8 cellular contexts compared by ENCODE assay signal in genomic region chr15:89358435-89358754, GRCh38. TPM values are rescaled to one million over a fixed set of nuclear protein-coding genes. Genes with fewer than 3 reads are reported as not detected.
DNase-seq lines count a peak whose midpoint lies in the region; ATAC-seq and TF ChIP-seq lines count a peak whose summit lies in the region.

No MANE protein-coding gene starts in this region.

- no peak overlapping the region for H3K27ac Mint-ChIP-seq in activated T-helper 2 cell treated with anti-CD3 and anti-CD28 coated beads, Interferon-gamma antibody, Interleukin-2, Interleukin-4, amounts not matched to agents 10 μg/mL and 5 μg/mL and 100 μg/mL, durations not matched to agents 14 hours and 24 hours and 36 hours

- peaks cover 65% of the 10 kb centered on the region for H3K27me3 Mint-ChIP-seq in activated T-helper 2 cell treated with anti-CD3 and anti-CD28 coated beads, Interferon-gamma antibody, Interleukin-2, Interleukin-4, amounts not matched to agents 10 μg/mL and 5 μg/mL and 100 μg/mL, durations not matched to agents 14 hours and 24 hours and 36 hours (ENCODE audit: low read depth)

- H3K4me1 ChIP-seq in BLaER1 treated with 17β-estradiol and CSF1 and Interleukin-3, amounts not matched to agents 10 nM and 100 nM, result peaks cover 0 to 21% (median 5%) of the 10 kb centered on the region in 10 experiments; a peak in 8 of 20 replicates
- peaks cover 0 to 8% of the 10 kb centered on the region in 2 donors for H3K4me1 ChIP-seq in mucosa of rectum (ENCODE audit: control insufficient read depth in 2 of 2, insufficient read depth in 2 of 2, low read length in 2 of 2)

- peak overlapping the region; percentile 68 to 90 (median 75); a peak in 21 of 22 replicates for H3K4me2 ChIP-seq in BLaER1 treated with 17β-estradiol and CSF1 and Interleukin-3, amounts not matched to agents 10 nM and 100 nM

- peak overlapping the region; percentile 47 to 69 (median 60) for H3K4me3 ChIP-seq in BLaER1 treated with 17β-estradiol and CSF1 and Interleukin-3, amounts not matched to agents 10 nM and 100 nM
- H3K4me3 ChIP-seq in mucosa of rectum (ENCODE audit: low read length in 2 of 2), result peak overlapping the region; percentile 58 to 68

- ATAC-seq in HG02642 (IDR thresholded peaks at IDR 0.05; ENCODE audit: poor library complexity, unreplicated experiment) (peak; percentile 8), Right ventricle myocardium superior (ENCODE audit: poor library complexity) (no peak)

- intact Hi-C loops in activated T-helper 2 cell treated with anti-CD3 and anti-CD28 coated beads, Interferon-gamma antibody, Interleukin-2, Interleukin-4, amounts not matched to agents 10 μg/mL and 5 μg/mL and 100 μg/mL, durations not matched to agents 14 hours and 24 hours and 36 hours (cut with micrococcal nuclease), result loop anchor here (1.0 kb wide), 1 partner anchor 114 kb away; no protein-coding TSS in a partner anchor
- intact Hi-C loops in posterior vena cava (cut with DNase I), result loop anchor here (2.0 to 5.0 kb wide), 3 partner anchors 69 to 194 kb away; no protein-coding TSS in a partner anchor
- intact Hi-C loops in Right ventricle myocardium superior (cut with DNase I), result loop anchor here (1.0 to 5.0 kb wide), 2 partner anchors 72 to 199 kb away; no protein-coding TSS in a partner anchor

- peak overlapping the region in 4 of 11 experiments; percentile 55 to 66 (median 61); a peak in 5 of 22 replicates for H3K9ac ChIP-seq in BLaER1 treated with 17β-estradiol and CSF1 and Interleukin-3, amounts not matched to agents 10 nM and 100 nM
- H3K9ac ChIP-seq in mucosa of rectum (ENCODE audit: low read depth in 1 of 2, low read length in 2 of 2), result no peak overlapping the region

- H3K27me3 ChIP-seq in BLaER1 treated with 17β-estradiol and CSF1 and Interleukin-3, amounts not matched to agents 10 nM and 100 nM, result peaks cover 60 to 82% (median 70%) of the 10 kb centered on the region in 11 experiments
- peaks cover 49 to 61% of the 10 kb centered on the region in 2 donors for H3K27me3 ChIP-seq in mucosa of rectum (ENCODE audit: control insufficient read depth in 2 of 2, insufficient read depth in 2 of 2, low read length in 2 of 2)

- H3K36me3 ChIP-seq in BLaER1 treated with 17β-estradiol and CSF1 and Interleukin-3, amounts not matched to agents 10 nM and 100 nM, result no peaks in the 10 kb centered on the region
- no peaks in the 10 kb centered on the region for H3K36me3 ChIP-seq in mucosa of rectum (ENCODE audit: control insufficient read depth in 2 of 2, insufficient read depth in 2 of 2, low read length in 2 of 2)

- DNase-seq in activated T-helper 2 cell treated with anti-CD3 and anti-CD28 coated beads, Interferon-gamma antibody, Interleukin-2, Interleukin-4, amounts not matched to agents 10 μg/mL and 5 μg/mL and 100 μg/mL, durations not matched to agents 14 hours and 24 hours and 36 hours (ENCODE audit: low spot score), result no peak
- DNase-seq in posterior vena cava (ENCODE audit: low spot score) (no peak), NOMO-1 treated with dmso at 0.1 percent for 144 hours (lab: John Stamatoyannopoulos, UW; ENCODE audit: unreplicated experiment) (no peak), GM10266 (ENCODE audit: extremely low spot score) (no peak), Right ventricle myocardium superior (no peak)

- peak overlapping the region; percentile 77 for H3K4me3 Mint-ChIP-seq in activated T-helper 2 cell treated with anti-CD3 and anti-CD28 coated beads, Interferon-gamma antibody, Interleukin-2, Interleukin-4, amounts not matched to agents 10 μg/mL and 5 μg/mL and 100 μg/mL, durations not matched to agents 14 hours and 24 hours and 36 hours (ENCODE audit: low read depth)

- peaks cover 0 to 5% (median 0%) of the 10 kb centered on the region in 11 experiments; a peak in 2 of 22 replicates for H3K9me3 ChIP-seq in BLaER1 treated with 17β-estradiol and CSF1 and Interleukin-3, amounts not matched to agents 10 nM and 100 nM (replicated peaks in 1 of 11)
- no peaks in the 10 kb centered on the region for H3K9me3 ChIP-seq in mucosa of rectum (ENCODE audit: control insufficient read depth in 2 of 2, low read length in 2 of 2)

- H3K27ac ChIP-seq in BLaER1 treated with 17β-estradiol and CSF1 and Interleukin-3, amounts not matched to agents 10 nM and 100 nM, result no peak overlapping the region
- H3K27ac ChIP-seq in mucosa of rectum (ENCODE audit: low read depth in 2 of 2, low read length in 2 of 2), result no peak overlapping the region

- TF ChIP-seq CTCF in GM10266 (IDR thresholded peaks at IDR 0.05; ENCODE audit: control insufficient read depth, insufficient read depth, low read depth, missing control alignments), result no peak

- H3K36me3 Mint-ChIP-seq in activated T-helper 2 cell treated with anti-CD3 and anti-CD28 coated beads, Interferon-gamma antibody, Interleukin-2, Interleukin-4, amounts not matched to agents 10 μg/mL and 5 μg/mL and 100 μg/mL, durations not matched to agents 14 hours and 24 hours and 36 hours (ENCODE audit: low read depth), result no peaks in the 10 kb centered on the region

- peaks cover 5% of the 10 kb centered on the region for H3K4me1 Mint-ChIP-seq in activated T-helper 2 cell treated with anti-CD3 and anti-CD28 coated beads, Interferon-gamma antibody, Interleukin-2, Interleukin-4, amounts not matched to agents 10 μg/mL and 5 μg/mL and 100 μg/mL, durations not matched to agents 14 hours and 24 hours and 36 hours (ENCODE audit: low read depth)

- H3K9me3 Mint-ChIP-seq in activated T-helper 2 cell treated with anti-CD3 and anti-CD28 coated beads, Interferon-gamma antibody, Interleukin-2, Interleukin-4, amounts not matched to agents 10 μg/mL and 5 μg/mL and 100 μg/mL, durations not matched to agents 14 hours and 24 hours and 36 hours, result no peaks in the 10 kb centered on the region

- peaks cover 0 to 58% (median 33%) of the 10 kb centered on the region in 11 experiments; a peak in 16 of 22 replicates for H4K20me1 ChIP-seq in BLaER1 treated with 17β-estradiol and CSF1 and Interleukin-3, amounts not matched to agents 10 nM and 100 nM

RNA-seq across cellular contexts. Expression of gene POLG, which starts 23.8 kb away (rescaled TPM):
- 124 and 131 TPM in 2 replicates for total RNA-seq in activated T-helper 2 cell treated with anti-CD3 and anti-CD28 coated beads, Interferon-gamma antibody, Interleukin-2, Interleukin-4, amounts not matched to agents 10 μg/mL and 5 μg/mL and 100 μg/mL, durations not matched to agents 14 hours and 24 hours and 36 hours
- total RNA-seq in posterior vena cava (10 to 100 TPM; 45.6 to 47.9 TPM), Right ventricle myocardium superior (36.9 TPM)
